Comparison of ENCODE assay signal across 18 cellular contexts in genomic region chr12:132148368-132149045, GRCh38.
"Had no signal": no experiment of that assay in that cellular context is flagged by ENCODE, and none has a peak within 500 bp of the region (broad histone marks: within the 10 kb centered on the region; RNA-seq: fewer than 3 reads in every experiment).

No MANE protein-coding gene starts in this region.

- H3K9me3 Mint-ChIP-seq: activated CD4-positive, alpha-beta memory T cell treated with anti-CD3 and anti-CD28 coated beads, Interleukin-2, amount 10 ng/mL, durations not matched to agents 7 days and 5 days; activated CD4-positive, alpha-beta T cell treated with anti-CD3 and anti-CD28 coated beads, Interleukin-2, amount 10 ng/mL, durations not matched to agents 24 days and 14 days; brain; nephron; stimulated activated naive CD8-positive, alpha-beta T cell treated with anti-CD3 and anti-CD28 coated beads, Interleukin-15, amount 100 ng/mL, for 72 hours had no signal

- H3K27me3 ChIP-seq: hepatocyte, tibial nerve had no signal

- H3K4me3 Mint-ChIP-seq: activated CD4-positive, alpha-beta memory T cell treated with anti-CD3 and anti-CD28 coated beads, Interleukin-2, amount 10 ng/mL, durations not matched to agents 7 days and 5 days; activated CD4-positive, alpha-beta T cell treated with anti-CD3 and anti-CD28 coated beads, Interleukin-2, amount 10 ng/mL, durations not matched to agents 24 days and 14 days; brain; nephron; stimulated activated naive CD8-positive, alpha-beta T cell treated with anti-CD3 and anti-CD28 coated beads, Interleukin-15, amount 100 ng/mL, for 72 hours had no signal

- ATAC-seq: activated CD4-positive, CD25-positive, alpha-beta regulatory T cell treated with anti-CD3 and anti-CD28 coated beads, Interleukin-2, amount 50 U/mL, for 24 hours; SK-N-SH treated with all-trans-retinoic acid at 6 μM for 48 hours; stimulated activated naive CD8-positive, alpha-beta T cell treated with anti-CD3 and anti-CD28 coated beads, Interleukin-15, amount 100 ng/mL, for 72 hours had no signal

- H3K9me3 ChIP-seq: neutrophil, tibial nerve had no signal

- H3K4me3 ChIP-seq: hepatocyte, tibial nerve had no signal

- DNase-seq: activated CD4-positive, alpha-beta memory T cell treated with anti-CD3 and anti-CD28 coated beads, Interleukin-2, amount 10 ng/mL, durations not matched to agents 7 days and 5 days; activated CD4-positive, alpha-beta T cell treated with anti-CD3 and anti-CD28 coated beads, Interleukin-2, amount 10 ng/mL, durations not matched to agents 24 days and 14 days; activated naive CD4-positive, alpha-beta T cell; foreskin fibroblast; midbrain; stimulated activated CD4-positive, alpha-beta T cell treated with anti-CD3 and anti-CD28 coated beads, Interleukin-4, amount 100 ng/mL, for 24 hours had no signal

- H3K27ac Mint-ChIP-seq: activated CD4-positive, alpha-beta memory T cell treated with anti-CD3 and anti-CD28 coated beads, Interleukin-2, amount 10 ng/mL, durations not matched to agents 7 days and 5 days; activated CD4-positive, alpha-beta T cell treated with anti-CD3 and anti-CD28 coated beads, Interleukin-2, amount 10 ng/mL, durations not matched to agents 24 days and 14 days; brain; nephron; stimulated activated naive CD8-positive, alpha-beta T cell treated with anti-CD3 and anti-CD28 coated beads, Interleukin-15, amount 100 ng/mL, for 72 hours had no signal

- H3K27me3 Mint-ChIP-seq: activated CD4-positive, alpha-beta memory T cell treated with anti-CD3 and anti-CD28 coated beads, Interleukin-2, amount 10 ng/mL, durations not matched to agents 7 days and 5 days; stimulated activated naive CD8-positive, alpha-beta T cell treated with anti-CD3 and anti-CD28 coated beads, Interleukin-15, amount 100 ng/mL, for 72 hours had no signal

- H3K27ac ChIP-seq: hepatocyte, neutrophil, parathyroid adenoma, tibial nerve, VCaP had no signal

- FAIRE-seq: endometrium, urothelium cell line had no signal
